ENCODE assay signal across 8 cellular contexts in the genomic region with DNA sequence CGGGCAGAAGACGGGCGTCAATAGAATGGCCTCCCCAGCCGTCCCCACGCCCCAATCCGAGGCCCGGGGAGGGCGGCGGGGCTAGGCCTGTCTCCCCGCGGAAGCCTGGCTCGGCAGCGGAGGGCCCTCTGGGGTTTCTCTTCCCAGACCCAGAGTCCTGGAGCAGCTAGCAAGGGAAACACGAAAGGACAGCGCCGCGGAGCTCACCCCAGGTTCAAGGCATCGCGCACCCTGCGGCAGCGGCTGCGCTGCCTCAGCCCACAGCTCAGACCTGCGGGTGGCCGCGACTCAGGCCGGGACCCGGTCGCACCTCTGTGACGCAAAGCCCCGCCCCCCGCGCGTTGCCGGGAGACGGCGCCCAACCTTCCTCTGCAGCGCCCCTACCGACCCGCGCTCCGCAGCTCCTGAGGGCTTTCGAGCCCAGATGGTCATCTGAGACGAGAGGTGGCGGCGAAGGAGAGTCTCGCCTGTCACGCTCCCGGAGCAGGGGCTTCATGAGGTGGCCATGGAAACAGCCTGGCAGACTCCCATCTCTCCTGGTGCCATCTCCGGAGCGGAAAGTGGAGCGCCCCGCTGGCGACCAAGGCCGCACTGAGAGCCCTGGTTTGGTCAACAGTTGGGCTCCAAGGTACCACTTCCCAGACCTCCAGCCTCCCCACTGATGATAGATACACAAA. TPM values are rescaled to one million over a fixed set of nuclear protein-coding genes. Genes with fewer than 3 reads are reported as not detected.
DNase-seq lines count a peak whose midpoint lies in the region; ATAC-seq and TF ChIP-seq lines count a peak whose summit lies in the region.

A gene with protein sequence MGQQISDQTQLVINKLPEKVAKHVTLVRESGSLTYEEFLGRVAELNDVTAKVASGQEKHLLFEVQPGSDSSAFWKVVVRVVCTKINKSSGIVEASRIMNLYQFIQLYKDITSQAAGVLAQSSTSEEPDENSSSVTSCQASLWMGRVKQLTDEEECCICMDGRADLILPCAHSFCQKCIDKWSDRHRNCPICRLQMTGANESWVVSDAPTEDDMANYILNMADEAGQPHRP (minus strand): TSS at position 273 of the 677 bp plus-strand sequence. CDS start 7,029 bp downstream, outside the sequence.

- H3K27me3 Mint-ChIP-seq in CD4-positive, CD25-positive, alpha-beta regulatory T cell, result peaks cover 7% of the 10 kb centered on the region
- H3K27me3 Mint-ChIP-seq in activated CD8-positive, alpha-beta T cell treated with anti-CD3 and anti-CD28 coated beads for 36 hours, result no peaks in the 10 kb centered on the region

- POLR2A ChIA-PET in activated CD8-positive, alpha-beta T cell treated with anti-CD3 and anti-CD28 coated beads for 36 hours (lab: Charles Lee), result interaction anchor here (0.6 to 1.8 kb wide), 12 partner anchors 10 to 210 kb away, joined by 3 to 11 read pairs (median 4); a partner anchor contains a TSS

- peak within 1 kb of the TSS; percentile 76 for H3K27ac ChIP-seq in CD4-positive, CD25-positive, alpha-beta regulatory T cell (ENCODE audit: insufficient read depth, low read length, poor library complexity, severe bottlenecking)
- peak within 1 kb of the TSS; percentile 93 for H3K27ac ChIP-seq in lower lobe of right lung

- peaks cover 14 to 34% (median 23%) of the 10 kb centered on the region in 4 donors for H3K4me1 Mint-ChIP-seq in CD4-positive, CD25-positive, alpha-beta regulatory T cell
- peaks cover 24% of the 10 kb centered on the region for H3K4me1 Mint-ChIP-seq in activated CD8-positive, alpha-beta T cell treated with anti-CD3 and anti-CD28 coated beads for 36 hours (ENCODE audit: low read depth)

- no peaks in the 10 kb centered on the region for H3K27me3 ChIP-seq in CD4-positive, CD25-positive, alpha-beta regulatory T cell (ENCODE audit: control insufficient read depth, insufficient read depth, low read length)
- no peaks in the 10 kb centered on the region for H3K27me3 ChIP-seq in lower lobe of right lung (ENCODE audit: low read depth)

- peak within 1 kb of the TSS; percentile 85 to 97 (median 91) for H3K4me3 Mint-ChIP-seq in CD4-positive, CD25-positive, alpha-beta regulatory T cell
- H3K4me3 Mint-ChIP-seq in activated CD8-positive, alpha-beta T cell treated with anti-CD3 and anti-CD28 coated beads for 36 hours, result peak within 1 kb of the TSS; percentile 93

- CTCF ChIA-PET in activated CD8-positive, alpha-beta T cell treated with anti-CD3 and anti-CD28 coated beads for 36 hours (lab: Charles Lee), result interaction anchor here (0.6 to 4.1 kb wide), 60 partner anchors 8 to 782 kb away, joined by 3 to 53 read pairs (median 5); a partner anchor contains a TSS

- H3K9me3 ChIP-seq in CD4-positive, CD25-positive, alpha-beta regulatory T cell (ENCODE audit: control insufficient read depth in 2 of 2, low read length in 2 of 2), result no peaks in the 10 kb centered on the region
- H3K9me3 ChIP-seq in lower lobe of right lung, result no peaks in the 10 kb centered on the region

- DNase-seq in CD4-positive, CD25-positive, alpha-beta regulatory T cell, result peak; percentile 89 to 94 (median 93)
- DNase-seq in NCI-H748 treated with DMSO at 0.1 percent for 48 hours (lab: John Stamatoyannopoulos, UW) (peak; percentile 87), ecto neural progenitor cell (ENCODE audit: low spot score) (peak; percentile 99), lower lobe of right lung (peak; percentile 98)
- DNase-seq in activated CD8-positive, alpha-beta T cell treated with anti-CD3 and anti-CD28 coated beads for 36 hours, result peak; percentile 97
- peak; percentile 89 to 98 (median 91) for DNase-seq in stimulated activated CD4-positive, alpha-beta T cell treated with anti-CD3 and anti-CD28 coated beads, TNF-alpha, amount 100 ng/mL, for 4 hours (ENCODE audit: low read depth in 3 of 3)

- H3K36me3 Mint-ChIP-seq in CD4-positive, CD25-positive, alpha-beta regulatory T cell, result no peaks in the 10 kb centered on the region
- H3K36me3 Mint-ChIP-seq in activated CD8-positive, alpha-beta T cell treated with anti-CD3 and anti-CD28 coated beads for 36 hours (ENCODE audit: low read depth), result no peaks in the 10 kb centered on the region

- TF ChIP-seq CTCF in activated CD8-positive, alpha-beta T cell treated with anti-CD3 and anti-CD28 coated beads for 36 hours (IDR thresholded peaks at IDR 0.05), result peak; percentile 87
- peak; percentile 92 for TF ChIP-seq CTCF in lower lobe of right lung (IDR thresholded peaks at IDR 0.05)

- peak; percentile 98 for ATAC-seq in CD4-positive, CD25-positive, alpha-beta regulatory T cell (ENCODE audit: low read depth in 2 of 2)
- ATAC-seq in GM19395 (IDR thresholded peaks at IDR 0.05; ENCODE audit: unreplicated experiment) (peak; percentile 99), HG03565 (IDR thresholded peaks at IDR 0.05; ENCODE audit: unreplicated experiment) (peak; percentile 93), lower lobe of right lung (peak; percentile 100)
- ATAC-seq in activated CD8-positive, alpha-beta T cell treated with anti-CD3 and anti-CD28 coated beads for 36 hours, result peak; percentile 98

- intact Hi-C loops in activated CD8-positive, alpha-beta T cell treated with anti-CD3 and anti-CD28 coated beads for 36 hours (cut with micrococcal nuclease), result loop anchor here (10.0 kb wide), 1 partner anchor 64 kb away; no protein-coding TSS in a partner anchor
- intact Hi-C loops in lower lobe of right lung (cut with DNase I), result no loop called here

- H3K4me1 ChIP-seq in CD4-positive, CD25-positive, alpha-beta regulatory T cell (ENCODE audit: control insufficient read depth, insufficient read depth, low read length, poor library complexity, severe bottlenecking), result peaks cover 14% of the 10 kb centered on the region
- H3K4me1 ChIP-seq in lower lobe of right lung, result peaks cover 11% of the 10 kb centered on the region

- peak within 1 kb of the TSS in 2 of 3 donors; percentile 91 to 94 for H3K27ac Mint-ChIP-seq in CD4-positive, CD25-positive, alpha-beta regulatory T cell
- H3K27ac Mint-ChIP-seq in activated CD8-positive, alpha-beta T cell treated with anti-CD3 and anti-CD28 coated beads for 36 hours, result peak within 1 kb of the TSS; percentile 86

- H3K4me3 ChIP-seq in CD4-positive, CD25-positive, alpha-beta regulatory T cell (ENCODE audit: low read depth, low read length), result peak within 1 kb of the TSS; percentile 83
- peak within 1 kb of the TSS; percentile 77 for H3K4me3 ChIP-seq in lower lobe of right lung

- no peaks in the 10 kb centered on the region for H3K36me3 ChIP-seq in CD4-positive, CD25-positive, alpha-beta regulatory T cell (ENCODE audit: control insufficient read depth, insufficient read depth, low read length)
- H3K36me3 ChIP-seq in lower lobe of right lung, result no peaks in the 10 kb centered on the region

- peaks cover 0 to 2% (median 0%) of the 10 kb centered on the region in 7 donors for H3K9me3 Mint-ChIP-seq in CD4-positive, CD25-positive, alpha-beta regulatory T cell
- no peaks in the 10 kb centered on the region for H3K9me3 Mint-ChIP-seq in activated CD8-positive, alpha-beta T cell treated with anti-CD3 and anti-CD28 coated beads for 36 hours

RNA-seq across cellular contexts. Expression of the gene that starts here (rescaled TPM):
- 7.8 TPM for total RNA-seq in CD4-positive, CD25-positive, alpha-beta regulatory T cell
- 10 to 100 TPM; 16.8 to 22.5 (median 18.5) TPM for polyA plus RNA-seq in CD4-positive, CD25-positive, alpha-beta regulatory T cell
- 10 to 100 TPM; 19.4 to 20.8 TPM for total RNA-seq in activated CD8-positive, alpha-beta T cell treated with anti-CD3 and anti-CD28 coated beads for 36 hours
- 55.2 TPM for total RNA-seq in lower lobe of right lung

Comparison
In these comparisons a context has a peak if more than half of its experiments do, and no peak if none do; other contexts are left out.
1. Peak in every context shown above with its lines: DNase-seq, ATAC-seq, H3K4me3 ChIP-seq and H3K27ac ChIP-seq.